In the genomic region with DNA sequence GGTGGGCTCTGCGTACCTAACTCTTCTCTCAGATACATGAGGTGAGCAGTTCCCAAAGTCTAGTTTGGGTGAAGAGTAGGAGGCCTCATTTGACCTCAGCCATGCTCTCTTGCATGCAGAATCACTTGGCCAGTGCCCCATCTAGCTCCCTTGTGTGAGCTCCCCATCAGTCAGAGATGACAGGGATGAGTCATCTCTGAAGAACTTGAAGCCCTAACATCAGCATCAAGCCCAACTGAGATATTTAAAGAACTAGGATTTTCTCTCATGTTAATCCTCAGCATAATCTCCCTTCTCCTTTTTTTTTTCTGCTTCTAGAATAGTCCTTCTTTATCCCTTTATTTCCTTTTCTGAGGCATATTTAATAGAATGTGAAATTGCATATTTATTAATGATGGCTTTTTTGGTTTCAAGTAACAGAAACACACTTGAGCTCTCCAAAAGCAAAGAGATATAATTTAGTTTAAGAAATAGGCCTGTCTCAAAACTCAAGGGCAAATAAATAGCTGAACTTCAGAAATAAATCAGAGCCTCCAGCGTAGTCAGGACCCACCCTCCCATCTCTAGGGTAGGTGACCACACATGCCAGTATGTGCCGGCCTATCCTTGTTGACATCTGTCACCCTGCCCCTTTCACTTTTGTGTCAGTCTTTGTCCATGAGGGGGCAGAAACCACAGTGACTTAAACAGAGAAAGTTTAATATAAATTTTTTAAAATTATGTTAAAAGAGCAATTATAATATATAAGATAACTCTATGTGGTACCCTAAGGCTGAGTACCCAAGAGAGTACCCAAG, we compare ENCODE assay signal across 8 cellular contexts.
A peak's percentile ranks its signal among the peaks of the same experiment; 100 is the strongest.
DNase-seq lines count a peak whose midpoint lies in the region; ATAC-seq and TF ChIP-seq lines count a peak whose summit lies in the region.

No MANE protein-coding gene starts in this region.

- H3K4me3 ChIP-seq in left ventricle myocardium inferior, result no peak overlapping the region

- H3K36me3 ChIP-seq in left ventricle myocardium inferior, result no peaks in the 10 kb centered on the region

- H3K27me3 ChIP-seq in left ventricle myocardium inferior (ENCODE audit: low read depth), result no peaks in the 10 kb centered on the region

- H3K4me1 ChIP-seq in left ventricle myocardium inferior, result peaks cover 40% of the 10 kb centered on the region

- DNase-seq in HCEC 1CT, result peak; percentile 88
- peak; percentile 90 for DNase-seq in NCI-H226
- no peak for DNase-seq in left ventricle myocardium inferior
- no peak for DNase-seq in NCI-H524 (lab: John Stamatoyannopoulos, UW)
- no peak for DNase-seq in stimulated activated naive CD4-positive, alpha-beta T cell treated with Interleukin-2 at 50 U/mL for 16 hours (lab: John Stamatoyannopoulos, UW)
- no peak for DNase-seq in AML-193 (lab: John Stamatoyannopoulos, UW)
- DNase-seq in COR-L47 (lab: John Stamatoyannopoulos, UW), result no peak

- H3K27ac ChIP-seq in left ventricle myocardium inferior (replicated peaks), result peak overlapping the region; percentile 28

- no peak for TF ChIP-seq POLR2A in GM18505 (IDR thresholded peaks at IDR 0.05; ENCODE audit: borderline replicate concordance, extremely low read depth, insufficient read depth, insufficient read length)

- intact Hi-C loops in left ventricle myocardium inferior (cut with micrococcal nuclease), result no loop called here

- H3K9me3 ChIP-seq in left ventricle myocardium inferior (replicated peaks), result no peaks in the 10 kb centered on the region

- ATAC-seq in GM18505 (IDR thresholded peaks at IDR 0.05; ENCODE audit: unreplicated experiment), result peak; percentile 90

- TF ChIP-seq CTCF in left ventricle myocardium inferior (IDR thresholded peaks at IDR 0.05; ENCODE audit: borderline replicate concordance), result no peak

Comparison
In these comparisons a context has a peak if more than half of its experiments do, and no peak if none do; other contexts are left out.
1. DNase-seq: peak in HCEC 1CT (single experiment) and NCI-H226 (single experiment); none in left ventricle myocardium inferior (single experiment), NCI-H524 (0 of 2), stimulated activated naive CD4-positive, alpha-beta T cell treated with Interleukin-2 at 50 U/mL for 16 hours (single experiment), AML-193 (0 of 2) and COR-L47 (single experiment).